ENCODE assay signal across 1 cellular context in the genomic region with DNA sequence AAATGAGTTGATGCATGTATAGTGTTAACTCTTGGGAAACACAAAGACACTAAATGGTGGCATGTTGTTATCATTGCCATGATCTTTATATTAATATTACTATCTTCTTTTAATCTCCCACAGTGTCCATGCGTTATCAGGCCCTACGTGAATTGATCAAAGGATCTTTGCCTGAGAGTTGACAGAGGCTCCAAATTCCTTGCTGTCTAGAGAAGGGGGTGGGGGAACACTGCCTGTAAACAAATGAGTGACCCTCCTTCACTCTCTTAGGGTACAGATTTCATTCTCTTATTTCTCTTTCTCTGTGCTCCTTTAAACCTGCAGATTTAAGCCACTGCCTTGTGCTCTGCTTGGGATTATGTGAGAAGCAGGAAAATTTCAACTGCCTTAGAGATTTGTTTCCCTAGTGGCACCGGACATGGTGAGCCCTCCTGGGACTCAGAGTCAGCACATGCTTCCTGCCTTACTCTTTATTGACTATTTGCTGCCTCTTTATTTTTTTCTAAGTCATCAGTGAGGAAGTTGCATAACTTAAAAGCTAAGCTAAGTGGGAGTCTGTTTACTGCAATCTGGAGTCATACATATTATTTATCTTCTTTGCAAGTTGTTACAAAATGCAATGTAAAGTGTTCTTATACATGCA.
A peak's percentile ranks its signal among the peaks of the same experiment; 100 is the strongest.
TF ChIP-seq lines count a peak whose summit lies in the region.

No MANE protein-coding gene starts in this region.

TF ChIP-seq in IMR-90, 13 proteins besides CTCF, POLR2A, EP300 and RAD21:
- TF ChIP-seq RFX5 (IDR thresholded peaks at IDR 0.05; ENCODE audit: low read depth, low read length), result no peak
- TF ChIP-seq, protein P1, sequence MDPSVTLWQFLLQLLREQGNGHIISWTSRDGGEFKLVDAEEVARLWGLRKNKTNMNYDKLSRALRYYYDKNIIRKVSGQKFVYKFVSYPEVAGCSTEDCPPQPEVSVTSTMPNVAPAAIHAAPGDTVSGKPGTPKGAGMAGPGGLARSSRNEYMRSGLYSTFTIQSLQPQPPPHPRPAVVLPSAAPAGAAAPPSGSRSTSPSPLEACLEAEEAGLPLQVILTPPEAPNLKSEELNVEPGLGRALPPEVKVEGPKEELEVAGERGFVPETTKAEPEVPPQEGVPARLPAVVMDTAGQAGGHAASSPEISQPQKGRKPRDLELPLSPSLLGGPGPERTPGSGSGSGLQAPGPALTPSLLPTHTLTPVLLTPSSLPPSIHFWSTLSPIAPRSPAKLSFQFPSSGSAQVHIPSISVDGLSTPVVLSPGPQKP (IDR thresholded peaks at IDR 0.05; ENCODE audit: borderline replicate concordance, low read depth, low read length), result no peak
- TF ChIP-seq CHD1 (IDR thresholded peaks at IDR 0.05; ENCODE audit: low read depth, low read length), result no peak
- TF ChIP-seq FOS (IDR thresholded peaks at IDR 0.05; ENCODE audit: low read depth, low read length), result 0 out of 2 replicates have a peak, but pooled peaks have one; percentile 9
- no peak for TF ChIP-seq MAFK (IDR thresholded peaks at IDR 0.05; ENCODE audit: low read depth, low read length)
- no peak for TF ChIP-seq NFE2L2 (IDR thresholded peaks at IDR 0.05; ENCODE audit: low read depth, low read length)
- TF ChIP-seq RCOR1 (IDR thresholded peaks at IDR 0.05; ENCODE audit: insufficient replicate concordance, low read length), result no peak
- 0 out of 2 replicates have a peak, but pooled peaks have one; percentile 30 for TF ChIP-seq BHLHE40 (IDR thresholded peaks at IDR 0.05; ENCODE audit: low read depth, low read length)
- TF ChIP-seq, protein P2, sequence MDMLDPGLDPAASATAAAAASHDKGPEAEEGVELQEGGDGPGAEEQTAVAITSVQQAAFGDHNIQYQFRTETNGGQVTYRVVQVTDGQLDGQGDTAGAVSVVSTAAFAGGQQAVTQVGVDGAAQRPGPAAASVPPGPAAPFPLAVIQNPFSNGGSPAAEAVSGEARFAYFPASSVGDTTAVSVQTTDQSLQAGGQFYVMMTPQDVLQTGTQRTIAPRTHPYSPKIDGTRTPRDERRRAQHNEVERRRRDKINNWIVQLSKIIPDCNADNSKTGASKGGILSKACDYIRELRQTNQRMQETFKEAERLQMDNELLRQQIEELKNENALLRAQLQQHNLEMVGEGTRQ (IDR thresholded peaks at IDR 0.05; ENCODE audit: low read depth, low read length), result no peak
- no peak for TF ChIP-seq MAZ (IDR thresholded peaks at IDR 0.05; ENCODE audit: borderline replicate concordance, low read depth, low read length)
- TF ChIP-seq MXI1 (IDR thresholded peaks at IDR 0.05; ENCODE audit: borderline replicate concordance, low read depth, low read length), result no peak
- TF ChIP-seq SMC3 (IDR thresholded peaks at IDR 0.05; ENCODE audit: low read depth, low read length), result 0 out of 2 replicates have a peak, but pooled peaks have one; percentile 1
- peak; percentile 89 for TF ChIP-seq CEBPB (IDR thresholded peaks at IDR 0.05; ENCODE audit: low read depth, low read length)
